13 cellular contexts compared by ENCODE assay signal in genomic region chr3:124117486-124117885, GRCh38.
DNase-seq lines count a peak whose midpoint lies in the region; ATAC-seq and TF ChIP-seq lines count a peak whose summit lies in the region.
"Had no signal": no experiment of that assay in that cellular context is flagged by ENCODE, and none has a peak within 500 bp of the region (broad histone marks: within the 10 kb centered on the region; RNA-seq: fewer than 3 reads in every experiment).

No MANE protein-coding gene starts in this region.

- TF ChIP-seq CTCF in fibroblast of pulmonary artery (IDR thresholded peaks at IDR 0.05; ENCODE audit: low read length, missing control alignments) = no peak

- DNase-seq in Daoy (ENCODE audit: low read depth) (peak; percentile 69), RPMI7951 (ENCODE audit: low read depth) (peak; percentile 71), fibroblast of pulmonary artery (ENCODE audit: low read depth) (peak; percentile 56), renal cortical epithelial cell (ENCODE audit: low read depth) (peak; percentile 22), retina (no peak), SHP77 (lab: John Stamatoyannopoulos, UW) (no peak), UCSD-AML1 (lab: John Stamatoyannopoulos, UW; ENCODE audit: unreplicated experiment) (no peak)
- DNase-seq: activated CD4-positive, CD25-positive, alpha-beta regulatory T cell; activated T-cell treated with anti-CD3 and anti-CD28 coated beads, Interleukin-2, amount 50 U/mL, for 72 hours; COR-L47; NCI-H2081 had no signal

- H3K4me3 ChIP-seq in fibroblast of pulmonary artery (replicated peaks; ENCODE audit: low read depth, low read length) = no peak overlapping the region
- H3K4me3 ChIP-seq: GM12878 had no signal

- ATAC-seq in HG02678 (IDR thresholded peaks at IDR 0.05; ENCODE audit: unreplicated experiment) = no peak
- ATAC-seq: activated T-cell treated with anti-CD3 and anti-CD28 coated beads, Interleukin-2, amount 50 U/mL, for 72 hours; GM12878 had no signal

Comparison
In these comparisons a context has a peak if more than half of its experiments do, and no peak if none do; other contexts are left out.
1. DNase-seq: peak in Daoy (single experiment), RPMI7951 (single experiment), fibroblast of pulmonary artery (single experiment) and renal cortical epithelial cell (single experiment); none in retina (single experiment), SHP77 (0 of 2) and UCSD-AML1 (single experiment).